In the genomic region with DNA sequence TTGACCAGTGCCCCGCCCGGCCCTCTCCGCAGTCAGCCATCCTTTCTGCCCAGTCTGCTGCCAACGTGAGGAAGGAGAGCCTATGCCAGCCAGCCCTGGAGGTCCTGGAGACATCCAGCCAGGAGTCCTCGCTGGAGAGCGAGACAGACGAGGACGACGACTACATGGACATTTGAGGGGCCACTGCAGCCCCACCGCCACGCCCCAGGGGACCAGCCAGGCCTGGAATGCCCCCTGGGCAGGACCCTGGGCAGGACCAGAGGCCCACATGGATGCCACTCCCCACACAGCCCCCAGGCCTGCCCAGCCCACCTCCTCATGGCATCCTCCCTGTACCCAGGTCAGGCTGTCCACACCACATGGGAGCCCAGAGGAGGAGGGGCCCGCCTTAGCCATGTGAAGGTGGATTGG, we compare ENCODE assay signal across 24 cellular contexts. TPM values are rescaled to one million over a fixed set of nuclear protein-coding genes. Genes with fewer than 3 reads are reported as not detected.
DNase-seq lines count a peak whose midpoint lies in the region; ATAC-seq and TF ChIP-seq lines count a peak whose summit lies in the region.
"Had no signal": no experiment of that assay in that cellular context is flagged by ENCODE, and none has a peak within 500 bp of the region (broad histone marks: within the 10 kb centered on the region; RNA-seq: fewer than 3 reads in every experiment).

No MANE protein-coding gene starts in this region.

- H3K27me3 ChIP-seq in layer of hippocampus (ENCODE audit: control insufficient read depth, insufficient read depth, low read length) (no peaks in the 10 kb centered on the region), uterus (no peaks in the 10 kb centered on the region)
- H3K27me3 ChIP-seq: colonic mucosa, foreskin keratinocyte had no signal

- TF ChIP-seq CTCF in coronary artery (IDR thresholded peaks at IDR 0.05) = no peak
- no peak for TF ChIP-seq CTCF in uterus (IDR thresholded peaks at IDR 0.05)

- DNase-seq in Right ventricle myocardium inferior (ENCODE audit: missing footprints) (peak; percentile 60), Right ventricle myocardium superior (no peak), coronary artery (ENCODE audit: low spot score) (no peak), uterus (no peak), RPMI8226 (no peak), midbrain (lab: John Stamatoyannopoulos, UW) (no peak)
- DNase-seq: activated B cell treated with CpG ODN at 0.5 μM for 24 hours; activated naive CD4-positive, alpha-beta T cell treated with anti-CD3 and anti-CD28 coated beads, Interleukin-2, amount 50 U/mL, for 16 hours; activated T-cell treated with anti-CD3 and anti-CD28 coated beads, Interleukin-2, amount 50 U/mL, for 72 hours; AML-193; amygdala; CD4-positive, alpha-beta T cell; colonic mucosa; effector memory CD8-positive, alpha-beta T cell; foreskin keratinocyte; naive thymus-derived CD4-positive, alpha-beta T cell; NCI-H1105; NCI-H2029 treated with DMSO at 0.1 percent for 48 hours; NCI-H526 treated with DMSO at 0.1 percent for 48 hours; occipital lobe; stimulated activated CD4-positive, alpha-beta T cell treated with anti-CD3 and anti-CD28 coated beads, Interleukin-2, amount 100 ng/mL, for 24 hours had no signal

- no peaks in the 10 kb centered on the region for H3K36me3 ChIP-seq in uterus
- H3K36me3 ChIP-seq: colonic mucosa had no signal

- H3K9me3 ChIP-seq in uterus = no peaks in the 10 kb centered on the region
- H3K9me3 ChIP-seq: colonic mucosa had no signal

- ATAC-seq in Right ventricle myocardium inferior (no peak), Right ventricle myocardium superior (ENCODE audit: poor library complexity) (no peak), HG03571 (IDR thresholded peaks at IDR 0.05; ENCODE audit: unreplicated experiment) (no peak)
- ATAC-seq: activated T-cell treated with anti-CD3 and anti-CD28 coated beads, Interleukin-2, amount 50 U/mL, for 72 hours; effector memory CD8-positive, alpha-beta T cell; foreskin keratinocyte; left lobe of liver; naive thymus-derived CD4-positive, alpha-beta T cell had no signal

- peaks cover 0 to 8% of the 10 kb centered on the region in 2 donors for H3K4me1 ChIP-seq in uterus
- H3K4me1 ChIP-seq: foreskin keratinocyte had no signal

- intact Hi-C loops in Right ventricle myocardium inferior (cut with DNase I) = loop anchor here (5.0 kb wide), 1 partner anchor 171 kb away; the partner anchor contains the start of gene GSTT4
- intact Hi-C loops in Right ventricle myocardium superior (cut with DNase I) = loop anchor here (5.0 kb wide), 1 partner anchor 71 kb away; no protein-coding TSS in a partner anchor
- intact Hi-C loops in uterus (cut with DNase I; ENCODE audit: low total_unique reads) = loop anchor here (10.0 kb wide), 1 partner anchor 73 kb away; no protein-coding TSS in a partner anchor

- H3K27ac ChIP-seq in coronary artery (peak overlapping the region; percentile 81 to 97), layer of hippocampus (ENCODE audit: low read depth, low read length) (peak overlapping the region; percentile 30), uterus (peak overlapping the region; percentile 25 to 37)
- H3K27ac ChIP-seq: colonic mucosa, foreskin keratinocyte had no signal

- TF ChIP-seq POLR2A in uterus (IDR thresholded peaks at IDR 0.05) = no peak

- H3K4me3 ChIP-seq in coronary artery (no peak overlapping the region), uterus (no peak overlapping the region)
- H3K4me3 ChIP-seq: colonic mucosa had no signal

RNA-seq across cellular contexts. Expression of gene SUSD2, which starts 3.3 kb away (rescaled TPM):
- 2.8 TPM for total RNA-seq in Right ventricle myocardium inferior
- total RNA-seq in Right ventricle myocardium superior = 2.6 TPM
- 10 to 100 TPM in 1 of 4 donors, 1 to 10 TPM in 2, under 1 TPM in 1; 0.88 to 17.6 (median 2.8) TPM for total RNA-seq in uterus
- total RNA-seq: occipital lobe had no signal

Comparison
In these comparisons a context has a peak if more than half of its experiments do, and no peak if none do; other contexts are left out.
1. H3K27ac ChIP-seq: peak in every context shown above with its lines; median percentile 89 in coronary artery; 31 in uterus; 30 in layer of hippocampus.